ENCODE assay signal across 8 cellular contexts in the genomic region with DNA sequence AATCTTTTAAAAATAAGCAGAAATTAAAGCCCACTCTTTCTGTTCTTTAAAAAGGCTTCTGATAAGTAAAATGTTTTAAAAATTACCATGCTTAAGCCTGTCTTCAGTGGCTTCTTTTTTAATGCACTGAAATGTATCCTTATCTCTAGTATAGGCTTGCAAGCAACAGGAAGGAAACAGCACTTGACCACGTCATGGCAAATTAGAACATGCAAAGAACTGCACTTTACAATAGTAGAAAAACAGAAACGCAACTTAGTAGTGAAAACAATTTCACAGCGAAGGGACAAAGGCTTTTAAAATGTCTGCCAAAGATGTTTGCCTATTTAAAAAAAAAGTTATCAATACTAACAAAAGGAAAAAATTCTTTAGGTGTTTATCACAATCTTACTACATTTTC.
DNase-seq lines count a peak whose midpoint lies in the region; ATAC-seq and TF ChIP-seq lines count a peak whose summit lies in the region.

No MANE protein-coding gene starts in this region.

- H3K4me1 Mint-ChIP-seq in nephron = peaks cover 39% of the 10 kb centered on the region

- H3K27ac Mint-ChIP-seq in nephron = peak overlapping the region; percentile 3 to 87 (median 15)

- H3K79me2 ChIP-seq in ACC112 (ENCODE audit: control insufficient read depth, insufficient read depth, low read length, unreplicated experiment) = peaks cover 57% of the 10 kb centered on the region

- TF ChIP-seq POLR2A in GM18951 (IDR thresholded peaks at IDR 0.05; ENCODE audit: extremely low read depth, insufficient read depth, insufficient read length) = peak; percentile 17

- in situ Hi-C loops in GM18951 (cut with MboI; ENCODE audit: low sequenced_read_pairs, unreplicated experiment) = loop anchor here (10.0 kb wide), 1 partner anchor 72 kb away; no protein-coding TSS in a partner anchor

- peaks cover 37% of the 10 kb centered on the region for H3K4me1 ChIP-seq in ACC112 (ENCODE audit: control insufficient read depth, insufficient read depth, low read length, unreplicated experiment)

- ATAC-seq in HG03196 (IDR thresholded peaks at IDR 0.05; ENCODE audit: unreplicated experiment) = peak; percentile 56

- H3K36me3 Mint-ChIP-seq in nephron (ENCODE audit: low read depth) = no peaks in the 10 kb centered on the region

- H3K36me3 ChIP-seq in ACC112 (ENCODE audit: insufficient read depth, low read length) = peaks cover 5% of the 10 kb centered on the region; the same call in 1 of the 2 replicates

- H3K4me3 Mint-ChIP-seq in nephron = no peak overlapping the region

- DNase-seq in T-helper 22 cell (ENCODE audit: low read depth) = peak; percentile 51
- peak; percentile 53 for DNase-seq in effector CD4-positive, alpha-beta T cell
- no peak for DNase-seq in HK-2 (ENCODE audit: unreplicated experiment)
- no peak for DNase-seq in NCI-H2196 treated with DMSO at 0.1 percent for 48 hours (lab: John Stamatoyannopoulos, UW; ENCODE audit: unreplicated experiment)

- no peaks in the 10 kb centered on the region for H3K27me3 Mint-ChIP-seq in nephron (ENCODE audit: low read depth)

- no peaks in the 10 kb centered on the region for H3K27me3 ChIP-seq in ACC112 (ENCODE audit: insufficient read depth, low read length)

- no peak overlapping the region for H2AFZ ChIP-seq in ACC112 (ENCODE audit: low read length, unreplicated experiment)

- H3K27ac ChIP-seq in ACC112 (ENCODE audit: low read depth, low read length) = peak overlapping the region; percentile 88

- H3K4me3 ChIP-seq in ACC112 (ENCODE audit: low read depth, low read length) = peak overlapping the region; percentile 54

- TF ChIP-seq CTCF in nephron (IDR thresholded peaks at IDR 0.05; ENCODE audit: unreplicated experiment in 3 of 3) = no peak

- H3K9me3 Mint-ChIP-seq in nephron = no peaks in the 10 kb centered on the region

Comparison
In these comparisons a context has a peak if more than half of its experiments do, and no peak if none do; other contexts are left out.
1. DNase-seq: peak in T-helper 22 cell (single experiment) and effector CD4-positive, alpha-beta T cell (single experiment); none in HK-2 (single experiment) and NCI-H2196 treated with DMSO at 0.1 percent for 48 hours (single experiment).